Comparison of ENCODE assay signal across 21 cellular contexts in genomic region chr10:43295436-43295835, GRCh38. TPM values are rescaled to one million over a fixed set of nuclear protein-coding genes. Genes with fewer than 3 reads are reported as not detected.
A peak's percentile ranks its signal among the peaks of the same experiment; 100 is the strongest.
DNase-seq lines count a peak whose midpoint lies in the region; ATAC-seq, FAIRE-seq and TF ChIP-seq lines count a peak whose summit lies in the region.
"Had no signal": no experiment of that assay in that cellular context is flagged by ENCODE, and none has a peak within 500 bp of the region (broad histone marks: within the 10 kb centered on the region; RNA-seq: fewer than 3 reads in every experiment).

No MANE protein-coding gene starts in this region.

- H3K36me3 ChIP-seq in endothelial cell of umbilical vein (ENCODE audit: control insufficient read depth in 2 of 2, extremely low read depth in 1 of 2, insufficient read depth in 2 of 2, low read length in 2 of 2): no peaks in the 10 kb centered on the region
- H3K36me3 ChIP-seq: ascending aorta, esophagus muscularis mucosa, SJCRH30 had no signal

- H3K27ac Mint-ChIP-seq in activated naive CD4-positive, alpha-beta T cell treated with anti-CD3 and anti-CD28 coated beads, Interleukin-2, amount 50 U/mL, for 72 hours: peak overlapping the region; percentile 47 to 77
- peak overlapping the region; percentile 27 for H3K27ac Mint-ChIP-seq in activated CD8-positive, alpha-beta T cell treated with anti-CD3 and anti-CD28 coated beads for 36 hours
- H3K27ac Mint-ChIP-seq: memory B cell had no signal

- H3K4me1 ChIP-seq in endothelial cell of umbilical vein (ENCODE audit: control insufficient read depth, extremely low read depth, insufficient read depth, low read length): no peaks in the 10 kb centered on the region
- H3K4me1 ChIP-seq: ascending aorta had no signal

- no peak for TF ChIP-seq POLR2A in endothelial cell of umbilical vein (IDR thresholded peaks at IDR 0.05; ENCODE audit: low read depth, low read length)

- no peaks in the 10 kb centered on the region for H3K9me3 ChIP-seq in endothelial cell of umbilical vein (replicated peaks; ENCODE audit: control insufficient read depth, insufficient read depth, low read length)
- H3K9me3 ChIP-seq: ascending aorta, esophagus muscularis mucosa, SJCRH30 had no signal

- H4K20me1 ChIP-seq in endothelial cell of umbilical vein (replicated peaks; ENCODE audit: control insufficient read depth, extremely low read depth, insufficient read depth, low read length): no peaks in the 10 kb centered on the region

- no peak for DNase-seq in activated naive CD4-positive, alpha-beta T cell treated with anti-CD3 and anti-CD28 coated beads, Interleukin-2, amount 50 U/mL, for 72 hours (ENCODE audit: low spot score in 2 of 2)
- no peak for DNase-seq in activated naive CD4-positive, alpha-beta T cell (lab: John Stamatoyannopoulos, UW)
- no peak for DNase-seq in activated CD8-positive, alpha-beta T cell treated with anti-CD3 and anti-CD28 coated beads for 36 hours
- no peak for DNase-seq in endothelial cell of umbilical vein (ENCODE audit: low read depth, low spot score)
- no peak for DNase-seq in urothelium cell line (ENCODE audit: low spot score)
- DNase-seq in foreskin melanocyte: no peak
- DNase-seq: central memory CD4-positive, alpha-beta T cell; DMS79 treated with DMSO at 0.1 percent for 48 hours; KG1; MV-4-11; NCI-H187; NCI-H2227 treated with DMSO at 0.1 percent for 48 hours; PC-3; SJCRH30; stimulated activated CD4-positive, alpha-beta T cell treated with anti-CD3 and anti-CD28 coated beads, Interleukin-12 subunit alpha, Interleukin-12 subunit beta, amount 100 ng/mL, for 4 hours; stimulated activated CD8-positive, alpha-beta memory T cell treated with anti-CD3 and anti-CD28 coated beads, Interleukin-4, amount 100 ng/mL, for 48 hours had no signal

- no peaks in the 10 kb centered on the region for H3K79me2 ChIP-seq in endothelial cell of umbilical vein (ENCODE audit: control insufficient read depth, insufficient read depth, low read length)

- H2AFZ ChIP-seq in endothelial cell of umbilical vein (ENCODE audit: low read depth, low read length): peak overlapping the region; percentile 20

- FAIRE-seq in endothelial cell of umbilical vein (lab: Jason Lieb, UNC) (peak; percentile 4), urothelium cell line (lab: Jason Lieb, UNC) (peak; percentile 61)
- FAIRE-seq: H54 had no signal

- intact Hi-C loops in activated CD8-positive, alpha-beta T cell treated with anti-CD3 and anti-CD28 coated beads for 36 hours (cut with micrococcal nuclease): no loop called here
- intact Hi-C loops in endothelial cell of umbilical vein (cut with micrococcal nuclease): no loop called here

- no peak overlapping the region for H3K4me3 Mint-ChIP-seq in activated CD8-positive, alpha-beta T cell treated with anti-CD3 and anti-CD28 coated beads for 36 hours
- H3K4me3 Mint-ChIP-seq: memory B cell had no signal

- dilution Hi-C loops in endothelial cell of umbilical vein (cut with MboI; ENCODE audit: extremely low pct_ligation_motif_present, low sequenced_read_pairs): no loop called here

- no peak for TF ChIP-seq CTCF in activated CD8-positive, alpha-beta T cell treated with anti-CD3 and anti-CD28 coated beads for 36 hours (IDR thresholded peaks at IDR 0.05)
- TF ChIP-seq CTCF in endothelial cell of umbilical vein (IDR thresholded peaks at IDR 0.05; ENCODE audit: extremely low read depth in 1 of 2, insufficient read depth in 1 of 2, low read depth in 1 of 2, low read length in 2 of 2): no peak

- H3K27ac ChIP-seq in endothelial cell of umbilical vein (ENCODE audit: insufficient read depth, low read depth, low read length): no peak overlapping the region
- H3K27ac ChIP-seq: ascending aorta, esophagus muscularis mucosa, SJCRH30 had no signal

- H3K36me3 Mint-ChIP-seq in activated naive CD4-positive, alpha-beta T cell treated with anti-CD3 and anti-CD28 coated beads, Interleukin-2, amount 50 U/mL, for 72 hours: peaks cover 0 to 14% of the 10 kb centered on the region in 2 donors
- H3K36me3 Mint-ChIP-seq in activated CD8-positive, alpha-beta T cell treated with anti-CD3 and anti-CD28 coated beads for 36 hours (ENCODE audit: low read depth): no peaks in the 10 kb centered on the region
- H3K36me3 Mint-ChIP-seq: memory B cell had no signal

- ATAC-seq in activated naive CD4-positive, alpha-beta T cell treated with anti-CD3 and anti-CD28 coated beads, Interleukin-2, amount 50 U/mL, for 72 hours: no peak
- no peak for ATAC-seq in activated CD8-positive, alpha-beta T cell treated with anti-CD3 and anti-CD28 coated beads for 36 hours
- no peak for ATAC-seq in HG03196 (IDR thresholded peaks at IDR 0.05; ENCODE audit: unreplicated experiment)
- ATAC-seq: PC-3 had no signal

- peaks cover 0 to 10% of the 10 kb centered on the region in 2 donors for H3K9me3 Mint-ChIP-seq in activated naive CD4-positive, alpha-beta T cell treated with anti-CD3 and anti-CD28 coated beads, Interleukin-2, amount 50 U/mL, for 72 hours
- peaks cover 3% of the 10 kb centered on the region for H3K9me3 Mint-ChIP-seq in activated CD8-positive, alpha-beta T cell treated with anti-CD3 and anti-CD28 coated beads for 36 hours
- H3K9me3 Mint-ChIP-seq: memory B cell had no signal

- POLR2A ChIA-PET in activated CD8-positive, alpha-beta T cell treated with anti-CD3 and anti-CD28 coated beads for 36 hours (lab: Charles Lee): no interaction called here
- POLR2A ChIA-PET in endothelial cell of umbilical vein (lab: Charles Lee): no interaction called here

- H3K4me3 ChIP-seq in endothelial cell of umbilical vein (replicated peaks in 1 of 3; ENCODE audit: insufficient read depth in 1 of 3, low read depth in 1 of 3, low read length in 3 of 3): no peak overlapping the region
- H3K4me3 ChIP-seq: ascending aorta, esophagus muscularis mucosa, SJCRH30 had no signal

- no peak overlapping the region for H3K4me2 ChIP-seq in endothelial cell of umbilical vein (ENCODE audit: insufficient read depth, low read length)

- CTCF ChIA-PET in activated CD8-positive, alpha-beta T cell treated with anti-CD3 and anti-CD28 coated beads for 36 hours (lab: Charles Lee): interaction anchor here (5.4 kb wide), 1 partner anchor 53 kb away, joined by 68 read pairs; no protein-coding TSS in a partner anchor
- CTCF ChIA-PET in endothelial cell of umbilical vein (lab: Charles Lee): interaction anchor here (0.7 kb wide), 1 partner anchor 9 kb away, joined by 3 read pairs; no protein-coding TSS in a partner anchor

- H3K27me3 Mint-ChIP-seq in activated CD8-positive, alpha-beta T cell treated with anti-CD3 and anti-CD28 coated beads for 36 hours: no peaks in the 10 kb centered on the region

- peaks cover 0 to 4% of the 10 kb centered on the region in 2 experiments for H3K27me3 ChIP-seq in endothelial cell of umbilical vein (ENCODE audit: control insufficient read depth in 2 of 2, insufficient read depth in 2 of 2, low read length in 2 of 2)
- H3K27me3 ChIP-seq: ascending aorta, SJCRH30 had no signal

- no TSS peak for BruUV-seq in endothelial cell of umbilical vein (replicated peaks; lab: Mats Ljungman, UMichigan)

- H3K9ac ChIP-seq in endothelial cell of umbilical vein (replicated peaks; ENCODE audit: extremely low read depth, insufficient read depth, low read length): no peak overlapping the region

- H3K4me1 Mint-ChIP-seq in activated CD8-positive, alpha-beta T cell treated with anti-CD3 and anti-CD28 coated beads for 36 hours (ENCODE audit: low read depth): peaks cover 37% of the 10 kb centered on the region

- H3K9me1 ChIP-seq in endothelial cell of umbilical vein (replicated peaks; ENCODE audit: control insufficient read depth, extremely low read depth, insufficient read depth, low read length): no peaks in the 10 kb centered on the region

TF ChIP-seq in endothelial cell of umbilical vein, 7 proteins besides CTCF, POLR2A, EP300 and RAD21:
- no peak for TF ChIP-seq FOS (IDR thresholded peaks at IDR 0.05; ENCODE audit: borderline replicate concordance, insufficient read depth, low read length)
- TF ChIP-seq JUN (IDR thresholded peaks at IDR 0.05; ENCODE audit: borderline replicate concordance, insufficient read depth, insufficient read length, low read depth): no peak
- TF ChIP-seq MAX (IDR thresholded peaks at IDR 0.05; ENCODE audit: insufficient read depth, insufficient read length): no peak
- TF ChIP-seq EZH2 (IDR thresholded peaks at IDR 0.05; ENCODE audit: borderline replicate concordance, low read depth, low read length, severe bottlenecking): no peak
- TF ChIP-seq POLR2AphosphoS5 (IDR thresholded peaks at IDR 0.05; ENCODE audit: insufficient read depth, low read depth, low read length): no peak

RNA-seq across cellular contexts. Expression of gene RASGEF1A, which starts 28.6 kb away (rescaled TPM):
- total RNA-seq in activated naive CD4-positive, alpha-beta T cell treated with anti-CD3 and anti-CD28 coated beads, Interleukin-2, amount 50 U/mL, for 72 hours: under 1 TPM; 0.39 to 0.66 TPM
- total RNA-seq in activated CD8-positive, alpha-beta T cell treated with anti-CD3 and anti-CD28 coated beads for 36 hours: 1 to 10 TPM; 1.2 to 1.5 TPM
- total RNA-seq in endothelial cell of umbilical vein: 0.51 and 1.6 TPM in 2 replicates
- 1.5 and 1.6 TPM in 2 replicates for polyA plus RNA-seq in endothelial cell of umbilical vein
- 1.0 and 1.5 TPM in 2 replicates for polyA plus RNA-seq in endothelial cell of umbilical vein (2011; cell fraction: cytosol; rRNA removed)
- polyA plus RNA-seq in endothelial cell of umbilical vein (2011; cell fraction: nucleus; rRNA removed): 1.3 and 2.2 TPM in 2 replicates
- polyA plus RNA-seq in endothelial cell of umbilical vein (2012): 0.78 and 0.91 TPM in 2 replicates
- polyA minus RNA-seq in endothelial cell of umbilical vein: 0.49 and 7.6 TPM in 2 replicates
- not detected for polyA minus RNA-seq in endothelial cell of umbilical vein (2011; cell fraction: cytosol; rRNA and poly(A)+ RNA removed)
- 0.14 and 0.48 TPM in 2 replicates for polyA minus RNA-seq in endothelial cell of umbilical vein (2011; cell fraction: nucleus; rRNA and poly(A)+ RNA removed)
- total RNA-seq: ascending aorta, PC-3, SJCRH30 had no signal
